Comparison of ENCODE assay signal across 1 cellular context in genomic region chr13:53338760-53339159, GRCh38.
TF ChIP-seq lines count a peak whose summit lies in the region.

No MANE protein-coding gene starts in this region.

TF ChIP-seq in GM23338, 12 proteins besides CTCF, POLR2A, EP300 and RAD21 (continued from another document):
- no peak for TF ChIP-seq ZNF462 (CRISPR knock-in tag; IDR thresholded peaks at IDR 0.05)
- TF ChIP-seq EZH2phosphoT487 (IDR thresholded peaks at IDR 0.05; ENCODE audit: unreplicated experiment): no peak
- TF ChIP-seq ZNF331 (CRISPR knock-in tag; IDR thresholded peaks at IDR 0.05; ENCODE audit: low read depth): no peak
- TF ChIP-seq EZH2 (IDR thresholded peaks at IDR 0.05; ENCODE audit: low read depth, unreplicated experiment): no peak
- no peak for TF ChIP-seq NANOG (IDR thresholded peaks at IDR 0.05; ENCODE audit: borderline replicate concordance)
- no peak for TF ChIP-seq CREB1 (CRISPR knock-in tag; IDR thresholded peaks at IDR 0.05; ENCODE audit: low read depth)
- TF ChIP-seq POLR2AphosphoS5 (IDR thresholded peaks at IDR 0.05; ENCODE audit: low read depth): no peak
- TF ChIP-seq STAT1 (IDR thresholded peaks at IDR 0.05; ENCODE audit: unreplicated experiment): no peak
- no peak for TF ChIP-seq ETS1 (IDR thresholded peaks at IDR 0.05)
- no peak for TF ChIP-seq JUNB (IDR thresholded peaks at IDR 0.05; ENCODE audit: unreplicated experiment)
- TF ChIP-seq ZNF114 (CRISPR knock-in tag; IDR thresholded peaks at IDR 0.05): no peak
